In the genomic region with DNA sequence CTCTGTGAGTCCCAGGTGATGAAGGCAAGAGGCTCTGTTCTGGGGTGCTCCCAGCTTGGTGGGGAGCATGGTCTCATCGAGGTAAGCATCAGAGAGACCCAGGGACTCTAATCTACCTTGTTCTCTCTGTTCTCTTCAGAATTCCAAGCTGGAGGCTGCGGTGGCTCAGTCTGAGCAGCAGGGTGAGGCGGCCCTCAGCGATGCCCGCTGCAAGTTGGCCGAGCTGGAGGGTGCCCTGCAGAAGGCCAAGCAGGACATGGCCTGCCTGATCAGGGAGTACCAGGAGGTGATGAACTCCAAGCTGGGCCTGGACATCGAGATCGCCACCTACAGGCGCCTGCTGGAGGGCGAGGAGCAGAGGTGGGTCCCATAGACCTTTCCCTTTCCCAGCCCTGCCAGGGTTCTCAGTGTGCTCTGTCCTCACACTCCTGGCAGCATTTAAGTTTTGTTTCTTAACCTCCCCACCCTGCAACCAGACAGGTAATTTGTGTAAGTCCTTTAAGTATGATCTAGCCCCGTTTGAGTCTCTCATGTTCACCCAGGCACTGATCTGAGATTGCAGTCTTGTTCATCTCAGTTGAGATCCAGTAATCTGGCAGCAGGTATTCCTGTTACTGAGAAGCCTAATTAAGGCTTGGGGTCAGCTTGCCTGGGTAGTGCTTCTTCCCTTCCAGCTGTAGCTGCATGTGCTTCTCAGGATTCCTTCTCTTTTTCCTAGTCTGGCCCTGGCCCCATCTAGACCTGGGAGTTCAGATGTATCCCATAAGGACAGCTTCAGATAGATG, we compare ENCODE assay signal across 13 cellular contexts. TPM values are rescaled to one million over a fixed set of nuclear protein-coding genes. Genes with fewer than 3 reads are reported as not detected.
DNase-seq lines count a peak whose midpoint lies in the region; ATAC-seq, FAIRE-seq and TF ChIP-seq lines count a peak whose summit lies in the region.
"Had no signal": no experiment of that assay in that cellular context is flagged by ENCODE, and none has a peak within 500 bp of the region (broad histone marks: within the 10 kb centered on the region; RNA-seq: fewer than 3 reads in every experiment).

No MANE protein-coding gene starts in this region.

- H3K9me2 ChIP-seq in MM.1S (replicated peaks; ENCODE audit: insufficient read depth, low read length): no peaks in the 10 kb centered on the region

- H3K4me3 Mint-ChIP-seq in osteocyte (ENCODE audit: unreplicated experiment): no peak overlapping the region

- no peak for DNase-seq in GM12865 (ENCODE audit: low read depth)
- DNase-seq in MM.1S: no peak
- peak; percentile 19 for DNase-seq in dermis blood vessel endothelial cell
- no peak for DNase-seq in osteocyte (ENCODE audit: extremely low spot score, unreplicated experiment)
- DNase-seq in GM19239 (ENCODE audit: insufficient read length, low spot score): no peak
- DNase-seq: NCI-H1436, T-helper 2 cell had no signal

- peak; percentile 34 for TF ChIP-seq CTCF in GM12865 (IDR thresholded peaks at IDR 0.05; ENCODE audit: insufficient read depth, low read depth, low read length, missing control alignments)
- TF ChIP-seq CTCF in MM.1S (IDR thresholded peaks at IDR 0.05; ENCODE audit: low read length): peak; percentile 33; the same call in 1 of the 2 replicates
- TF ChIP-seq CTCF in osteocyte (IDR thresholded peaks at IDR 0.05): peak; percentile 43
- peak in 1 of 4 experiments; percentile 18 for TF ChIP-seq CTCF in gastroesophageal sphincter (IDR thresholded peaks at IDR 0.05)

- H3K27ac ChIP-seq in MM.1S (ENCODE audit: low read length) (no peak overlapping the region), gastroesophageal sphincter (no peak overlapping the region)

- H3K36me3 Mint-ChIP-seq in osteocyte (ENCODE audit: unreplicated experiment): no peaks in the 10 kb centered on the region

- no peak overlapping the region for H3K9ac ChIP-seq in MM.1S (ENCODE audit: low read length)

- no peak for TF ChIP-seq EP300 in gastroesophageal sphincter (IDR thresholded peaks at IDR 0.05)

- no peak for FAIRE-seq in GM19239 (lab: Jason Lieb, UNC)

- no peak for TF ChIP-seq POLR2A in gastroesophageal sphincter (IDR thresholded peaks at IDR 0.05)

- H3K9me3 Mint-ChIP-seq in osteocyte (ENCODE audit: unreplicated experiment): no peaks in the 10 kb centered on the region

- H3K4me1 Mint-ChIP-seq in osteocyte (ENCODE audit: unreplicated experiment): peaks cover 18% of the 10 kb centered on the region

- H3K4me1 ChIP-seq in MM.1S (ENCODE audit: low read length) (no peaks in the 10 kb centered on the region), gastroesophageal sphincter (peaks cover 0 to 20% (median 6%) of the 10 kb centered on the region in 3 donors)

- H3K79me2 ChIP-seq in MM.1S (ENCODE audit: low read length): no peaks in the 10 kb centered on the region

- H3K27me3 ChIP-seq in MM.1S (replicated peaks; ENCODE audit: insufficient read depth, low read length) (peaks cover 50% of the 10 kb centered on the region), gastroesophageal sphincter (peaks cover 6% of the 10 kb centered on the region)

- peaks cover 3% of the 10 kb centered on the region for H3K27me3 Mint-ChIP-seq in osteocyte (ENCODE audit: unreplicated experiment)

- ATAC-seq in GM21717 (IDR thresholded peaks at IDR 0.05; ENCODE audit: unreplicated experiment) (no peak), gastroesophageal sphincter (no peak), GM21447 (IDR thresholded peaks at IDR 0.05; ENCODE audit: unreplicated experiment) (no peak)

- H2AFZ ChIP-seq in MM.1S (ENCODE audit: low read length): no peak overlapping the region

- no peak overlapping the region for H3K27ac Mint-ChIP-seq in osteocyte (ENCODE audit: unreplicated experiment)

- H3K4me2 ChIP-seq in MM.1S (ENCODE audit: low read depth, low read length): no peak overlapping the region

- no peaks in the 10 kb centered on the region for H4K20me1 ChIP-seq in MM.1S (ENCODE audit: insufficient read depth, low read length)

- H3K9me3 ChIP-seq in MM.1S (replicated peaks; ENCODE audit: insufficient read depth, low read length) (no peaks in the 10 kb centered on the region), gastroesophageal sphincter (no peaks in the 10 kb centered on the region)

- H3K36me3 ChIP-seq in MM.1S (replicated peaks; ENCODE audit: insufficient read depth, low read length) (no peaks in the 10 kb centered on the region), gastroesophageal sphincter (no peaks in the 10 kb centered on the region)

- no peak overlapping the region for H3K4me3 ChIP-seq in GM12865 (ENCODE audit: low read depth, low read length)
- H3K4me3 ChIP-seq in MM.1S (ENCODE audit: low read length): no peak overlapping the region
- H3K4me3 ChIP-seq in gastroesophageal sphincter: no peak overlapping the region

- WGBS in gastroesophageal sphincter (ENCODE audit: low coverage in 1 of 2), 2 donors: 65% methylated on average over 6 of the region's 11 CpGs; no CpG with 5 or more reads in 1 of the 2 donors

- no peaks in the 10 kb centered on the region for H3F3A ChIP-seq in MM.1S (ENCODE audit: insufficient read depth, low read length)

RNA-seq across cellular contexts. Expression of a gene that starts 14.8 kb away (rescaled TPM):
- 0.05 TPM in 1 of 2 replicates, not detected in the other for total RNA-seq in dermis blood vessel endothelial cell
- 0.50 and 0.83 TPM in 2 replicates for total RNA-seq in osteocyte
- total RNA-seq in gastroesophageal sphincter: under 1 TPM in 1 of 4 donors, not detected in 3; 0.27 TPM
- total RNA-seq: liver, renal cortical epithelial cell, ureter had no signal

RNA-seq across cellular contexts. Expression of a gene that starts 15.1 kb away (rescaled TPM):
- not detected in 2 replicates for total RNA-seq in dermis blood vessel endothelial cell
- total RNA-seq in osteocyte: not detected in 2 replicates
- total RNA-seq in gastroesophageal sphincter: not detected
- total RNA-seq: liver, renal cortical epithelial cell, ureter had no signal

RNA-seq across cellular contexts. Expression of a gene that starts 31.7 kb away (rescaled TPM):
- total RNA-seq in dermis blood vessel endothelial cell: not detected in 2 replicates
- 0.24 TPM in 2 replicates for total RNA-seq in osteocyte
- total RNA-seq in gastroesophageal sphincter: 1 to 10 TPM in 1 of 4 donors, not detected in 3; 1.7 TPM
